In genomic region chrX:72094894-72095293, GRCh38 we compare ENCODE assay signal across 9 cellular contexts. TPM values are rescaled to one million over a fixed set of nuclear protein-coding genes. Genes with fewer than 3 reads are reported as not detected.
DNase-seq lines count a peak whose midpoint lies in the region; ATAC-seq and TF ChIP-seq lines count a peak whose summit lies in the region.
"Had no signal": no experiment of that assay in that cellular context is flagged by ENCODE, and none has a peak within 500 bp of the region (broad histone marks: within the 10 kb centered on the region; RNA-seq: fewer than 3 reads in every experiment).

No MANE protein-coding gene starts in this region.

- H3K27ac Mint-ChIP-seq in immature natural killer cell, result peak overlapping the region; percentile 61 to 93 (median 84)

- H3K27ac ChIP-seq in upper lobe of left lung, result no peak overlapping the region

- no peaks in the 10 kb centered on the region for H3K9me3 Mint-ChIP-seq in immature natural killer cell

- H3K4me3 Mint-ChIP-seq in immature natural killer cell, result peak overlapping the region in 1 of 5 donors; percentile 28

- no peak overlapping the region for H3K4me3 ChIP-seq in upper lobe of left lung

- POLR2A ChIA-PET in GM10248 (lab: Yijun Ruan, JAX), result no interaction called here

- 11 to 39% methylated on average over 3 to 4 of the region's 4 CpGs for WGBS in upper lobe of left lung, 2 donors

- TF ChIP-seq POLR2A in upper lobe of left lung (IDR thresholded peaks at IDR 0.05), result no peak

- peaks cover 0 to 1% (median 0%) of the 10 kb centered on the region in 4 donors for H3K4me1 ChIP-seq in upper lobe of left lung

- DNase-seq in GM10248 (ENCODE audit: extremely low spot score) (peak; percentile 38), NCI-H1092 (lab: John Stamatoyannopoulos, UW) (peak; percentile 25), activated T-cell treated with anti-CD3 and anti-CD28 coated beads for 24 hours (ENCODE audit: low read depth) (peak; percentile 23), immature natural killer cell (peak; percentile 77 to 81 (median 77)), upper lobe of left lung (peak in 1 of 2 donors; percentile 40), kidney tubule cell (ENCODE audit: low spot score) (no peak), HuH-7 (ENCODE audit: low spot score) (no peak)

- ATAC-seq in GM21528 (IDR thresholded peaks at IDR 0.05; ENCODE audit: low FRiP score, unreplicated experiment), result peak; percentile 71
- ATAC-seq in upper lobe of left lung (ENCODE audit: low FRiP score in 2 of 2), result peak; percentile 28 to 49

- H3K27me3 Mint-ChIP-seq in immature natural killer cell (ENCODE audit: low read depth in 3 of 3), result peaks cover 7 to 24% (median 13%) of the 10 kb centered on the region in 3 donors

- H3K4me1 Mint-ChIP-seq in immature natural killer cell, result peaks cover 19 to 32% of the 10 kb centered on the region in 2 donors

- H3K9me3 ChIP-seq in upper lobe of left lung, result no peaks in the 10 kb centered on the region

- CTCF ChIA-PET in GM10248 (lab: Yijun Ruan, JAX), result interaction anchor here (0.7 to 1.2 kb wide), 3 partner anchors 9 to 32 kb away, joined by 3 to 4 read pairs (median 3); no protein-coding TSS in a partner anchor

- no peak for TF ChIP-seq EP300 in upper lobe of left lung (IDR thresholded peaks at IDR 0.05)

- no peaks in the 10 kb centered on the region for H3K36me3 Mint-ChIP-seq in immature natural killer cell

- no peaks in the 10 kb centered on the region for H3K36me3 ChIP-seq in upper lobe of left lung

- TF ChIP-seq CTCF in GM10248 (IDR thresholded peaks at IDR 0.05; ENCODE audit: control extremely low read depth, extremely low read depth, low read depth, missing control alignments) (no peak), upper lobe of left lung (IDR thresholded peaks at IDR 0.05) (no peak)

- no peaks in the 10 kb centered on the region for H3K27me3 ChIP-seq in upper lobe of left lung

RNA-seq across cellular contexts. Expression of gene RTL5, which starts 36.8 kb away (rescaled TPM):
- under 1 TPM; 0.10 to 0.19 (median 0.16) TPM for polyA plus RNA-seq in immature natural killer cell
- 10 to 100 TPM in 2 of 6 donors, 1 to 10 TPM in 4; 2.7 to 15.7 (median 6.4) TPM for total RNA-seq in upper lobe of left lung
- total RNA-seq: bronchial epithelial cell had no signal

Comparison
In these comparisons a context has a peak if more than half of its experiments do, and no peak if none do; other contexts are left out.
1. DNase-seq: peak in GM10248 (single experiment), NCI-H1092 (single experiment), activated T-cell treated with anti-CD3 and anti-CD28 coated beads for 24 hours (single experiment) and immature natural killer cell (3 of 3); none in kidney tubule cell (single experiment) and HuH-7 (single experiment).